1 cellular context compared by ENCODE assay signal in genomic region chr1:21638531-21639341, GRCh38.
A peak's percentile ranks its signal among the peaks of the same experiment; 100 is the strongest.
TF ChIP-seq lines count a peak whose summit lies in the region.

No MANE protein-coding gene starts in this region.

TF ChIP-seq in HepG2, 621 proteins besides CTCF, POLR2A, EP300 and RAD21 (continued from another document):
- TF ChIP-seq MXD1 (CRISPR knock-in tag; IDR thresholded peaks at IDR 0.05), result no peak
- no peak for TF ChIP-seq ZNF430 (CRISPR knock-in tag; IDR thresholded peaks at IDR 0.05)
- TF ChIP-seq NFE2L2 (IDR thresholded peaks at IDR 0.05; ENCODE audit: low read length), result peak; percentile 53; the same call in 1 of the 2 replicates
- TF ChIP-seq THAP7 (CRISPR knock-in tag; IDR thresholded peaks at IDR 0.05), result no peak
- no peak for TF ChIP-seq ZNF407 (CRISPR knock-in tag; IDR thresholded peaks at IDR 0.05; ENCODE audit: not compliant biosample characterization)
- no peak for TF ChIP-seq ZFP1 (CRISPR knock-in tag; IDR thresholded peaks at IDR 0.05)
TF ChIP-seq in HepG2: peak in this region for 2.
